15 cellular contexts compared by ENCODE assay signal in genomic region chr1:4659247-4659646, GRCh38. TPM values are rescaled to one million over a fixed set of nuclear protein-coding genes. Genes with fewer than 3 reads are reported as not detected.
"Had no signal": no experiment of that assay in that cellular context is flagged by ENCODE, and none has a peak within 500 bp of the region (broad histone marks: within the 10 kb centered on the region; RNA-seq: fewer than 3 reads in every experiment).

No MANE protein-coding gene starts in this region.

- H3K27ac Mint-ChIP-seq: activated naive CD4-positive, alpha-beta T cell treated with anti-CD3 and anti-CD28 coated beads for 36 hours; activated T-helper 17 cell treated with anti-CD3 and anti-CD28 coated beads, Interleukin-2, amount 50 U/mL, for 72 hours; dendritic cell treated with granulocyte-macrophage colony-stimulating factor and Interleukin-4, amounts not matched to agents 40 ng/mL and 50 ng/mL, for 4 days; stimulated activated effector memory CD8-positive, alpha-beta T cell treated with anti-CD3 and anti-CD28 coated beads, Interleukin-12 subunit alpha, Interleukin-12 subunit beta, amount 100 ng/mL, for 72 hours; WTC11 had no signal

- H3K4me1 Mint-ChIP-seq: activated T-helper 17 cell treated with anti-CD3 and anti-CD28 coated beads, Interleukin-2, amount 50 U/mL, for 72 hours; stimulated activated effector memory CD8-positive, alpha-beta T cell treated with anti-CD3 and anti-CD28 coated beads, Interleukin-12 subunit alpha, Interleukin-12 subunit beta, amount 100 ng/mL, for 72 hours had no signal

- DNase-seq: activated CD4-positive, alpha-beta T cell treated with anti-CD3 and anti-CD28 coated beads for 48 hours; activated CD8-positive, alpha-beta memory T cell treated with anti-CD3 and anti-CD28 coated beads for 24 hours; activated naive CD4-positive, alpha-beta T cell treated with anti-CD3 and anti-CD28 coated beads for 36 hours; mammary epithelial cell; mucosa of descending colon; occipital lobe; right lobe of liver had no signal

- H3K36me3 Mint-ChIP-seq: naive thymus-derived CD8-positive, alpha-beta T cell; stimulated activated effector memory CD8-positive, alpha-beta T cell treated with anti-CD3 and anti-CD28 coated beads, Interleukin-12 subunit alpha, Interleukin-12 subunit beta, amount 100 ng/mL, for 72 hours had no signal

- H3K4me3 Mint-ChIP-seq: activated naive CD4-positive, alpha-beta T cell treated with anti-CD3 and anti-CD28 coated beads for 36 hours; activated T-helper 17 cell treated with anti-CD3 and anti-CD28 coated beads, Interleukin-2, amount 50 U/mL, for 72 hours; dendritic cell treated with granulocyte-macrophage colony-stimulating factor and Interleukin-4, amounts not matched to agents 40 ng/mL and 50 ng/mL, for 4 days; naive thymus-derived CD8-positive, alpha-beta T cell; stimulated activated effector memory CD8-positive, alpha-beta T cell treated with anti-CD3 and anti-CD28 coated beads, Interleukin-12 subunit alpha, Interleukin-12 subunit beta, amount 100 ng/mL, for 72 hours; WTC11 had no signal

- H3K9me3 Mint-ChIP-seq: activated naive CD4-positive, alpha-beta T cell treated with anti-CD3 and anti-CD28 coated beads for 36 hours; activated T-helper 17 cell treated with anti-CD3 and anti-CD28 coated beads, Interleukin-2, amount 50 U/mL, for 72 hours; dendritic cell treated with granulocyte-macrophage colony-stimulating factor and Interleukin-4, amounts not matched to agents 40 ng/mL and 50 ng/mL, for 4 days; stimulated activated effector memory CD8-positive, alpha-beta T cell treated with anti-CD3 and anti-CD28 coated beads, Interleukin-12 subunit alpha, Interleukin-12 subunit beta, amount 100 ng/mL, for 72 hours had no signal

- H3K4me3 ChIP-seq: esophagus muscularis mucosa, mucosa of descending colon, prostate gland, right lobe of liver, tibial nerve had no signal

- H3K36me3 ChIP-seq: esophagus muscularis mucosa, prostate gland, right lobe of liver, tibial nerve had no signal

- H3K27ac ChIP-seq: esophagus muscularis mucosa, prostate gland, right lobe of liver, tibial nerve had no signal

- H3K4me1 ChIP-seq: prostate gland, right lobe of liver had no signal

- H3K9me3 ChIP-seq: esophagus muscularis mucosa, mucosa of descending colon, prostate gland, right lobe of liver, tibial nerve had no signal

RNA-seq across cellular contexts. Expression of gene AJAP1, which starts 4.8 kb away (rescaled TPM):
- total RNA-seq: activated T-helper 17 cell treated with anti-CD3 and anti-CD28 coated beads, Interleukin-2, amount 50 U/mL, for 72 hours had no signal
